ENCODE assay signal across 31 cellular contexts in the genomic region with DNA sequence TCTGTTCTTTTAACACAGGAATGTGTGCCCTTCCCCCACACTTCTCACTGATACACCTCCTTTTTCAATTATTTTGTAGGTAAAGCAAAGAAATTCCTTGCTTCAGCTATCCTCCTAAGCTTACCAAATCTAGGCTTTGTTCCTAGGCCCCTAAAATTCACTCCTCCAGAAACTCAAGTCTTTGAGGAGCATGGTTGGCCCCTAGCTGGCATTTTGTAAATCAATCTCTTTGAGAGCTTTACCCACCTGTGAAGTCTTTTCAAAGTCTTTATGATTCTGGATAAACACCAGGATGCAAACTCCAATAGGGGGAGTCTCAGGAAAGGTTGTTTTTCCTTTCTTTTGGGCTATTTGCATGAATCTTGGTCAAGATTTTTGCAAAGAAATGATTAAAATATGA.
"Had no signal": no experiment of that assay in that cellular context is flagged by ENCODE, and none has a peak within 500 bp of the region (broad histone marks: within the 10 kb centered on the region; RNA-seq: fewer than 3 reads in every experiment).

No MANE protein-coding gene starts in this region.

- H3K27me3 Mint-ChIP-seq: progenitor cell of endocrine pancreas had no signal

- H3K4me1 ChIP-seq: colonic mucosa, gastroesophageal sphincter, parathyroid adenoma, tibial nerve, upper lobe of left lung had no signal

- H3K27ac Mint-ChIP-seq: dendritic cell treated with granulocyte-macrophage colony-stimulating factor and Interleukin-4, amounts not matched to agents 40 ng/mL and 50 ng/mL, for 4 days; endodermal cell; mesothelial cell of epicardium; natural killer cell treated with Interleukin-12 subunit alpha and Interleukin-12 subunit beta and Interleukin-15 and Interleukin-18, amount 100 ng/mL, for 72 hours; progenitor cell of endocrine pancreas; stimulated activated naive CD8-positive, alpha-beta T cell treated with anti-CD3 and anti-CD28 coated beads, Interleukin-15, Interleukin-2, amounts not matched to agents 100 ng/mL and 50 ng/mL, for 24 hours had no signal

- H3K36me3 ChIP-seq: colonic mucosa, gastroesophageal sphincter, heart left ventricle, thoracic aorta, tibial nerve, upper lobe of left lung had no signal

- H2AFZ ChIP-seq: hepatocyte, parathyroid adenoma had no signal

- H3K27ac ChIP-seq: colonic mucosa, epithelial cell of prostate, gastroesophageal sphincter, heart left ventricle, hepatocyte, parathyroid adenoma, thoracic aorta, tibial nerve, upper lobe of left lung had no signal

- ATAC-seq: esophagus mucosa; gastroesophageal sphincter; heart left ventricle; left lobe of liver; mucosa of descending colon; natural killer cell treated with Interleukin-12 subunit alpha and Interleukin-12 subunit beta and Interleukin-15 and Interleukin-18, amount 100 ng/mL, for 72 hours; sciatic nerve had no signal

- H3K27me3 ChIP-seq: colonic mucosa, gastroesophageal sphincter, heart left ventricle, hepatocyte, tibial nerve, upper lobe of left lung had no signal

- H3K9me3 ChIP-seq: colonic mucosa, gastroesophageal sphincter, heart left ventricle, mucosa of descending colon, thoracic aorta, upper lobe of left lung had no signal

- H3K4me1 Mint-ChIP-seq: neural crest cell had no signal

- H3K36me3 Mint-ChIP-seq: mesothelial cell of epicardium; natural killer cell treated with Interleukin-12 subunit alpha and Interleukin-12 subunit beta and Interleukin-15 and Interleukin-18, amount 100 ng/mL, for 72 hours had no signal

- H3K4me3 ChIP-seq: colonic mucosa, gastroesophageal sphincter, heart left ventricle, hepatocyte, lung, mucosa of descending colon, smooth muscle cell, thoracic aorta, tibial nerve, upper lobe of left lung had no signal

- H3K9ac ChIP-seq: parathyroid adenoma had no signal

- H3K79me2 ChIP-seq: hepatocyte, parathyroid adenoma had no signal

- DNase-seq: colonic mucosa; effector CD8-positive, alpha-beta T cell; endodermal cell; foreskin fibroblast; heart left ventricle; kidney; mesenchymal stem cell; mucosa of descending colon; naive B cell; stimulated activated CD4-positive, alpha-beta T cell treated with anti-CD3 and anti-CD28 coated beads, Interleukin-12 subunit alpha, Interleukin-12 subunit beta, amount 100 ng/mL, for 4 hours; stimulated activated CD4-positive, alpha-beta T cell treated with anti-CD3 and anti-CD28 coated beads, Interleukin-1b, Interleukin-23, amount 100 ng/mL, for 48 hours; stimulated activated CD4-positive, alpha-beta T cell treated with anti-CD3 and anti-CD28 coated beads, Interleukin-4, amount 100 ng/mL, for 1 hour; stimulated activated CD8-positive, alpha-beta memory T cell treated with anti-CD3 and anti-CD28 coated beads, Interleukin-4, amount 100 ng/mL, for 48 hours; upper lobe of left lung had no signal

- H3K4me3 Mint-ChIP-seq: dendritic cell treated with granulocyte-macrophage colony-stimulating factor and Interleukin-4, amounts not matched to agents 40 ng/mL and 50 ng/mL, for 4 days; endodermal cell; mesothelial cell of epicardium; naive B cell; natural killer cell treated with Interleukin-12 subunit alpha and Interleukin-12 subunit beta and Interleukin-15 and Interleukin-18, amount 100 ng/mL, for 72 hours; neural crest cell; stimulated activated naive CD8-positive, alpha-beta T cell treated with anti-CD3 and anti-CD28 coated beads, Interleukin-15, Interleukin-2, amounts not matched to agents 100 ng/mL and 50 ng/mL, for 24 hours had no signal

- H3K9me3 Mint-ChIP-seq: dendritic cell treated with granulocyte-macrophage colony-stimulating factor and Interleukin-4, amounts not matched to agents 40 ng/mL and 50 ng/mL, for 4 days; natural killer cell treated with Interleukin-12 subunit alpha and Interleukin-12 subunit beta and Interleukin-15 and Interleukin-18, amount 100 ng/mL, for 72 hours; stimulated activated naive CD8-positive, alpha-beta T cell treated with anti-CD3 and anti-CD28 coated beads, Interleukin-15, Interleukin-2, amounts not matched to agents 100 ng/mL and 50 ng/mL, for 24 hours had no signal

- H3K4me2 ChIP-seq: hepatocyte, smooth muscle cell had no signal
